ENCODE assay signal across 16 cellular contexts in genomic region chr3:52077376-52077775, GRCh38. TPM values are rescaled to one million over a fixed set of nuclear protein-coding genes. Genes with fewer than 3 reads are reported as not detected.
DNase-seq lines count a peak whose midpoint lies in the region; ATAC-seq, FAIRE-seq and TF ChIP-seq lines count a peak whose summit lies in the region.
"Had no signal": no experiment of that assay in that cellular context is flagged by ENCODE, and none has a peak within 500 bp of the region (broad histone marks: within the 10 kb centered on the region; RNA-seq: fewer than 3 reads in every experiment).

No MANE protein-coding gene starts in this region.

- H3F3A ChIP-seq in neural progenitor cell (ENCODE audit: low read depth): no peaks in the 10 kb centered on the region

- no peak overlapping the region for H3K4me3 ChIP-seq in brain microvascular endothelial cell (ENCODE audit: low read depth, low read length)
- no peak overlapping the region for H3K4me3 ChIP-seq in neural progenitor cell
- H3K4me3 ChIP-seq in upper lobe of right lung: no peak overlapping the region
- H3K4me3 ChIP-seq in pancreas: no peak overlapping the region
- H3K4me3 ChIP-seq: BLaER1 had no signal

- no peak for DNase-seq in brain microvascular endothelial cell
- DNase-seq in left ventricle myocardium superior: no peak
- no peak for DNase-seq in neural progenitor cell (ENCODE audit: low spot score)
- DNase-seq in upper lobe of right lung: no peak
- no peak for DNase-seq in pancreas
- DNase-seq in stimulated activated CD4-positive, alpha-beta T cell treated with anti-CD3 and anti-CD28 coated beads, Interleukin-15, amount 100 ng/mL, for 24 hours: no peak
- DNase-seq in COR-L47 (lab: John Stamatoyannopoulos, UW): no peak
- DNase-seq: cortex of kidney; HCEC 1CT; NCI-H446; SHP77 treated with DMSO at 0.1 percent for 48 hours; stimulated activated naive CD8-positive, alpha-beta T cell treated with anti-CD3 and anti-CD28 coated beads, Interleukin-15, amount 100 ng/mL, for 72 hours; T-helper 17 cell had no signal

- H3K27ac ChIP-seq in brain microvascular endothelial cell (no peak overlapping the region), neural progenitor cell (no peak overlapping the region), upper lobe of right lung (peak overlapping the region; percentile 42), pancreas (no peak overlapping the region)
- H3K27ac ChIP-seq: BLaER1 had no signal

- no peaks in the 10 kb centered on the region for H3K36me3 Mint-ChIP-seq in neural progenitor cell

- no peak for FAIRE-seq in pancreas (lab: Jason Lieb, UNC)
- FAIRE-seq: keratinocyte had no signal

- H4K20me1 ChIP-seq in neural progenitor cell (ENCODE audit: low read depth): no peaks in the 10 kb centered on the region
- H4K20me1 ChIP-seq: BLaER1 had no signal

- peak; percentile 42 for ATAC-seq in left ventricle myocardium superior
- no peak for ATAC-seq in upper lobe of right lung
- no peak for ATAC-seq in pancreas
- ATAC-seq: stimulated activated naive CD8-positive, alpha-beta T cell treated with anti-CD3 and anti-CD28 coated beads, Interleukin-15, amount 100 ng/mL, for 72 hours; T-helper 17 cell; WTC11 had no signal

- no peaks in the 10 kb centered on the region for H3K27me3 Mint-ChIP-seq in neural progenitor cell (ENCODE audit: insufficient read depth, low read depth)
- H3K27me3 Mint-ChIP-seq: stimulated activated naive CD8-positive, alpha-beta T cell treated with anti-CD3 and anti-CD28 coated beads, Interleukin-15, amount 100 ng/mL, for 72 hours; T-helper 17 cell had no signal

- peaks cover 4% of the 10 kb centered on the region for H3K4me1 Mint-ChIP-seq in neural progenitor cell
- H3K4me1 Mint-ChIP-seq: T-helper 17 cell, WTC11 had no signal

- H3K4me3 Mint-ChIP-seq in neural progenitor cell: no peak overlapping the region
- H3K4me3 Mint-ChIP-seq: stimulated activated naive CD8-positive, alpha-beta T cell treated with anti-CD3 and anti-CD28 coated beads, Interleukin-15, amount 100 ng/mL, for 72 hours; T-helper 17 cell; WTC11 had no signal

- H3K4me1 ChIP-seq in neural progenitor cell: no peaks in the 10 kb centered on the region
- H3K4me1 ChIP-seq in upper lobe of right lung: peaks cover 12% of the 10 kb centered on the region
- H3K4me1 ChIP-seq in pancreas: no peaks in the 10 kb centered on the region

- intact Hi-C loops in left ventricle myocardium superior (cut with micrococcal nuclease) (loop anchor here (10.0 kb wide), 1 partner anchor 47 kb away; no protein-coding TSS in a partner anchor), upper lobe of right lung (cut with DNase I) (no loop called here), pancreas (cut with DNase I) (no loop called here)

- H3K36me3 ChIP-seq in brain microvascular endothelial cell (replicated peaks) (no peaks in the 10 kb centered on the region), neural progenitor cell (no peaks in the 10 kb centered on the region), upper lobe of right lung (no peaks in the 10 kb centered on the region), pancreas (no peaks in the 10 kb centered on the region)

- H2AFZ ChIP-seq in neural progenitor cell (replicated peaks): no peak overlapping the region

- in situ Hi-C loops in brain microvascular endothelial cell (cut with HindIII; ENCODE audit: low pct_ligation_motif_present, low sequenced_read_pairs): no loop called here

- no peaks in the 10 kb centered on the region for H3K27me3 ChIP-seq in brain microvascular endothelial cell (replicated peaks)
- no peaks in the 10 kb centered on the region for H3K27me3 ChIP-seq in neural progenitor cell
- H3K27me3 ChIP-seq in upper lobe of right lung: no peaks in the 10 kb centered on the region
- no peaks in the 10 kb centered on the region for H3K27me3 ChIP-seq in pancreas
- H3K27me3 ChIP-seq: BLaER1 had no signal

- H3K9me3 ChIP-seq in neural progenitor cell (ENCODE audit: low read depth): no peaks in the 10 kb centered on the region
- no peaks in the 10 kb centered on the region for H3K9me3 ChIP-seq in upper lobe of right lung
- no peaks in the 10 kb centered on the region for H3K9me3 ChIP-seq in pancreas
- H3K9me3 ChIP-seq: BLaER1 had no signal

- peak overlapping the region; percentile 32 for H3K9ac ChIP-seq in neural progenitor cell
- H3K9ac ChIP-seq: BLaER1 had no signal

- WGBS in pancreas, 2 donors: 57 to 62% methylated on average over 9 of the region's 9 CpGs

- no peak overlapping the region for H3K27ac Mint-ChIP-seq in neural progenitor cell
- H3K27ac Mint-ChIP-seq: T-helper 17 cell, WTC11 had no signal

- H3K4me2 ChIP-seq in neural progenitor cell: no peak overlapping the region
- H3K4me2 ChIP-seq: BLaER1 had no signal

- TF ChIP-seq CTCF in brain microvascular endothelial cell (IDR thresholded peaks at IDR 0.05; ENCODE audit: low read depth, low read length, missing control alignments) (peak; percentile 36), neural progenitor cell (IDR thresholded peaks at IDR 0.05) (no peak), upper lobe of right lung (IDR thresholded peaks at IDR 0.05) (no peak), pancreas (IDR thresholded peaks at IDR 0.05) (no peak)

- H3K9me3 Mint-ChIP-seq in neural progenitor cell: no peaks in the 10 kb centered on the region
- H3K9me3 Mint-ChIP-seq: stimulated activated naive CD8-positive, alpha-beta T cell treated with anti-CD3 and anti-CD28 coated beads, Interleukin-15, amount 100 ng/mL, for 72 hours; WTC11 had no signal

- no peaks in the 10 kb centered on the region for H3K79me2 ChIP-seq in neural progenitor cell (ENCODE audit: low read depth)

RNA-seq across cellular contexts. Expression of gene DUSP7, which starts 21.0 kb away (rescaled TPM):
- total RNA-seq in left ventricle myocardium superior (25.2 TPM), neural progenitor cell (ENCODE audit: low replicate concordance) (2.4 and 10.7 TPM in 2 replicates), upper lobe of right lung (40.7 TPM), pancreas (1 to 10 TPM; 2.8 to 7.6 (median 4.6) TPM)
- polyA plus RNA-seq in pancreas: 1 to 10 TPM; 2.6 to 6.2 TPM
